In the genomic region with DNA sequence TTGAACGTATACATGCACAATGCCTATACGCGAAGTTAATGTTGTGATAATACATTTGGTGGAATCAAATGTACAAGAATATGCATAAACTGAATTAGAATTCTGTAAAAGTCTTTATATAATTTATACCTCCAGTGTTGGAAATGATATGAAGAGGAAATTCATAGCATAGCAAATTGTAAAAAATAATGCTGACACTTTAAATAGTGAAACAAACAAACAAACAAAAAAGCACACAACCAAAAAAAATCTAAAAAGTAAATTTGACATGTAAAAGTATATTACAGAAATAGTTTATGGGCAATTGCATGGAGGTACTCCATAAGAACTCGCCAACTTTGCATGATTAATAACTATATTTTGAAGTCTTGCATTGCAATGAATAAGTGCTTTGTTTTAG, we compare ENCODE assay signal across 3 cellular contexts.
TF ChIP-seq lines count a peak whose summit lies in the region.

No MANE protein-coding gene starts in this region.

TF ChIP-seq in HepG2, 621 proteins besides CTCF, POLR2A, EP300 and RAD21 (continued from another document):
- TF ChIP-seq FOXM1 (CRISPR knock-in tag; IDR thresholded peaks at IDR 0.05), result no peak
- no peak for TF ChIP-seq ZNF17 (CRISPR knock-in tag; IDR thresholded peaks at IDR 0.05)
- no peak for TF ChIP-seq HDAC6 (IDR thresholded peaks at IDR 0.05; ENCODE audit: low read depth, low read length)

TF ChIP-seq in A549, 52 proteins besides CTCF, POLR2A, EP300 and RAD21 (continued from another document):
- TF ChIP-seq BHLHE40 (IDR thresholded peaks at IDR 0.05; ENCODE audit: low read depth, low read length) (no peak), MAFK (IDR thresholded peaks at IDR 0.05; ENCODE audit: partially characterized antibody) (peak; percentile 3), JUN (IDR thresholded peaks at IDR 0.05) (no peak), EHF (CRISPR knock-in tag; IDR thresholded peaks at IDR 0.05) (no peak)
- TF ChIP-seq, protein P1, sequence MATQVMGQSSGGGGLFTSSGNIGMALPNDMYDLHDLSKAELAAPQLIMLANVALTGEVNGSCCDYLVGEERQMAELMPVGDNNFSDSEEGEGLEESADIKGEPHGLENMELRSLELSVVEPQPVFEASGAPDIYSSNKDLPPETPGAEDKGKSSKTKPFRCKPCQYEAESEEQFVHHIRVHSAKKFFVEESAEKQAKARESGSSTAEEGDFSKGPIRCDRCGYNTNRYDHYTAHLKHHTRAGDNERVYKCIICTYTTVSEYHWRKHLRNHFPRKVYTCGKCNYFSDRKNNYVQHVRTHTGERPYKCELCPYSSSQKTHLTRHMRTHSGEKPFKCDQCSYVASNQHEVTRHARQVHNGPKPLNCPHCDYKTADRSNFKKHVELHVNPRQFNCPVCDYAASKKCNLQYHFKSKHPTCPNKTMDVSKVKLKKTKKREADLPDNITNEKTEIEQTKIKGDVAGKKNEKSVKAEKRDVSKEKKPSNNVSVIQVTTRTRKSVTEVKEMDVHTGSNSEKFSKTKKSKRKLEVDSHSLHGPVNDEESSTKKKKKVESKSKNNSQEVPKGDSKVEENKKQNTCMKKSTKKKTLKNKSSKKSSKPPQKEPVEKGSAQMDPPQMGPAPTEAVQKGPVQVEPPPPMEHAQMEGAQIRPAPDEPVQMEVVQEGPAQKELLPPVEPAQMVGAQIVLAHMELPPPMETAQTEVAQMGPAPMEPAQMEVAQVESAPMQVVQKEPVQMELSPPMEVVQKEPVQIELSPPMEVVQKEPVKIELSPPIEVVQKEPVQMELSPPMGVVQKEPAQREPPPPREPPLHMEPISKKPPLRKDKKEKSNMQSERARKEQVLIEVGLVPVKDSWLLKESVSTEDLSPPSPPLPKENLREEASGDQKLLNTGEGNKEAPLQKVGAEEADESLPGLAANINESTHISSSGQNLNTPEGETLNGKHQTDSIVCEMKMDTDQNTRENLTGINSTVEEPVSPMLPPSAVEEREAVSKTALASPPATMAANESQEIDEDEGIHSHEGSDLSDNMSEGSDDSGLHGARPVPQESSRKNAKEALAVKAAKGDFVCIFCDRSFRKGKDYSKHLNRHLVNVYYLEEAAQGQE (IDR thresholded peaks at IDR 0.05), result no peak
- TF ChIP-seq, protein P2, sequence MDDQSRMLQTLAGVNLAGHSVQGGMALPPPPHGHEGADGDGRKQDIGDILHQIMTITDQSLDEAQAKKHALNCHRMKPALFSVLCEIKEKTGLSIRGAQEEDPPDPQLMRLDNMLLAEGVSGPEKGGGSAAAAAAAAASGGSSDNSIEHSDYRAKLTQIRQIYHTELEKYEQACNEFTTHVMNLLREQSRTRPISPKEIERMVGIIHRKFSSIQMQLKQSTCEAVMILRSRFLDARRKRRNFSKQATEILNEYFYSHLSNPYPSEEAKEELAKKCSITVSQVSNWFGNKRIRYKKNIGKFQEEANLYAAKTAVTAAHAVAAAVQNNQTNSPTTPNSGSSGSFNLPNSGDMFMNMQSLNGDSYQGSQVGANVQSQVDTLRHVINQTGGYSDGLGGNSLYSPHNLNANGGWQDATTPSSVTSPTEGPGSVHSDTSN (IDR thresholded peaks at IDR 0.05), result no peak

TF ChIP-seq in K562, 482 proteins besides CTCF, POLR2A, EP300 and RAD21 (continued from another document):
- TF ChIP-seq ZBED1 (IDR thresholded peaks at IDR 0.05) (no peak), NFYB (IDR thresholded peaks at IDR 0.05; ENCODE audit: extremely low read depth, insufficient read length) (no peak), ZNF316 (IDR thresholded peaks at IDR 0.05) (peak; percentile 53; the same call in 1 of the 2 replicates), RBBP5 (IDR thresholded peaks at IDR 0.05; ENCODE audit: borderline replicate concordance, insufficient read depth, low read length, poor library complexity, severe bottlenecking) (no peak)
- TF ChIP-seq, protein P3, sequence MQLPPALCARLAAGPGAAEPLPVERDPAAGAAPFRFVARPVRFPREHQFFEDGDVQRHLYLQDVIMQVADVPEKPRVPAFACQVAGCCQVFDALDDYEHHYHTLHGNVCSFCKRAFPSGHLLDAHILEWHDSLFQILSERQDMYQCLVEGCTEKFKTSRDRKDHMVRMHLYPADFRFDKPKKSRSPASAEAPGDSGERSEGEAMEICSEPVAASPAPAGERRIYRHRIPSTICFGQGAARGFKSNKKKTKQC (CRISPR knock-in tag; IDR thresholded peaks at IDR 0.05), result no peak
- TF ChIP-seq, protein P4, sequence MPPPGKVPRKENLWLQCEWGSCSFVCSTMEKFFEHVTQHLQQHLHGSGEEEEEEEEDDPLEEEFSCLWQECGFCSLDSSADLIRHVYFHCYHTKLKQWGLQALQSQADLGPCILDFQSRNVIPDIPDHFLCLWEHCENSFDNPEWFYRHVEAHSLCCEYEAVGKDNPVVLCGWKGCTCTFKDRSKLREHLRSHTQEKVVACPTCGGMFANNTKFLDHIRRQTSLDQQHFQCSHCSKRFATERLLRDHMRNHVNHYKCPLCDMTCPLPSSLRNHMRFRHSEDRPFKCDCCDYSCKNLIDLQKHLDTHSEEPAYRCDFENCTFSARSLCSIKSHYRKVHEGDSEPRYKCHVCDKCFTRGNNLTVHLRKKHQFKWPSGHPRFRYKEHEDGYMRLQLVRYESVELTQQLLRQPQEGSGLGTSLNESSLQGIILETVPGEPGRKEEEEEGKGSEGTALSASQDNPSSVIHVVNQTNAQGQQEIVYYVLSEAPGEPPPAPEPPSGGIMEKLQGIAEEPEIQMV (tag; conservative IDR thresholded peaks at IDR 0.05; ENCODE audit: low read depth), result no peak
